In the genomic region with DNA sequence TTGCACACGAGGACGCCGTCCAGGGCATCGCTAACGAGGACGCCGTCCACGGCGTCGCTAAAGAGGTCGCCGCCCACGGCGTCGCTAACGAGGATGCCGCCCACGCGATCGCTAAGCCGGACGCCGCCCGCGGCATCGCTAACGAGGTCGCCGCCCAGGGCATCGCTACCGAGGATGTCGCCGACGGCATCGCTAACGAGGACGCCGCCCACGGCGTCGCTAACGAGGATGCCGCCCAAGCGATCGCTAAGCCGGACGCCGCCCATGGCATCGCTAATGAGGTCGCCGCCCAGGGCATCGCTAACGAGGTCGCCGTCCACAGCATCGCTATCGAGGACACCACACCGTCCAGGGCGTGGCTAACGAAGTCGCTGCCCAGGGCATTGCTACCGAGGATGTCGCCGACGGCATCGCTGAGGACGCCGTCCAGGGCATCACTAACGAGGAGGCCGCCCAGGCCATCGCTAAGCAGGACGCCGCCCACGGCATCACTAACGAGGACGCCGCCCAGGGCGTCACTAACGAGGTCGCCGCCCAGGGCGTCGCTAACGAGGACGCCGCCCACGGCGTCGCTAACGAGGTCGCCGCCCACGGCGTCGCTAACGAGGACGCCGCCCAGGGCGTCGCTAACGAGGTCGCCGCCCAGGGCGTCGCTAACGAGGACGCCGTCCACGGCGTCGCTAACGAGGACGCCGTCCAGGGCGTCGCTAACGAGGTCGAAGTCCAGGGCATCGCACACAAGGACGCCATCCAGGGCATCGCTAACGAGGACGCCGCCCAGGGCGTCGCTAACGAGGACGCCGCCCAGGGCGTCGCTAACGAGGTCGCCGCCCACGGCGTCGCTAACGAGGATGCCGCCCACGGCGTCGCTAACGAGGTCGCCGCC, we compare ENCODE assay signal across 2 cellular contexts.
TF ChIP-seq lines count a peak whose summit lies in the region.

No MANE protein-coding gene starts in this region.

TF ChIP-seq in HEK293, 187 proteins besides CTCF, POLR2A, EP300 and RAD21:
- peak; percentile 67; the same call in 1 of the 2 replicates for TF ChIP-seq KLF8 (tag by site-specific recombination; IDR thresholded peaks at IDR 0.05)

TF ChIP-seq in K562, 482 proteins besides CTCF, POLR2A, EP300 and RAD21:
- TF ChIP-seq PRPF4 (IDR thresholded peaks at IDR 0.05; ENCODE audit: insufficient read depth, low read depth, low read length, poor library complexity, severe bottlenecking) = peak; percentile 20
- TF ChIP-seq, protein P1, sequence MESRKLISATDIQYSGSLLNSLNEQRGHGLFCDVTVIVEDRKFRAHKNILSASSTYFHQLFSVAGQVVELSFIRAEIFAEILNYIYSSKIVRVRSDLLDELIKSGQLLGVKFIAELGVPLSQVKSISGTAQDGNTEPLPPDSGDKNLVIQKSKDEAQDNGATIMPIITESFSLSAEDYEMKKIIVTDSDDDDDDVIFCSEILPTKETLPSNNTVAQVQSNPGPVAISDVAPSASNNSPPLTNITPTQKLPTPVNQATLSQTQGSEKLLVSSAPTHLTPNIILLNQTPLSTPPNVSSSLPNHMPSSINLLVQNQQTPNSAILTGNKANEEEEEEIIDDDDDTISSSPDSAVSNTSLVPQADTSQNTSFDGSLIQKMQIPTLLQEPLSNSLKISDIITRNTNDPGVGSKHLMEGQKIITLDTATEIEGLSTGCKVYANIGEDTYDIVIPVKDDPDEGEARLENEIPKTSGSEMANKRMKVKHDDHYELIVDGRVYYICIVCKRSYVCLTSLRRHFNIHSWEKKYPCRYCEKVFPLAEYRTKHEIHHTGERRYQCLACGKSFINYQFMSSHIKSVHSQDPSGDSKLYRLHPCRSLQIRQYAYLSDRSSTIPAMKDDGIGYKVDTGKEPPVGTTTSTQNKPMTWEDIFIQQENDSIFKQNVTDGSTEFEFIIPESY (CRISPR knock-in tag; IDR thresholded peaks at IDR 0.05) = peak; percentile 77
- TF ChIP-seq ZNF184 (CRISPR knock-in tag; IDR thresholded peaks at IDR 0.05) = peak; percentile 66; the same call in 1 of the 2 replicates
